8 cellular contexts compared by ENCODE assay signal in genomic region chr12:48787791-48788521, GRCh38. TPM values are rescaled to one million over a fixed set of nuclear protein-coding genes. Genes with fewer than 3 reads are reported as not detected.
DNase-seq lines count a peak whose midpoint lies in the region; ATAC-seq, FAIRE-seq and TF ChIP-seq lines count a peak whose summit lies in the region.

No MANE protein-coding gene starts in this region.

- POLR2A ChIA-PET in A549 (lab: Yijun Ruan, JAX) (no interaction called here), endothelial cell of umbilical vein (lab: Charles Lee) (interaction anchor here (0.5 kb wide), 1 partner anchor 10 kb away, joined by 3 read pairs; no protein-coding TSS in a partner anchor)

- no peak for TF ChIP-seq POLR2A in A549 (IDR thresholded peaks at IDR 0.05; ENCODE audit: low read length)
- TF ChIP-seq POLR2A in endothelial cell of umbilical vein (IDR thresholded peaks at IDR 0.05; ENCODE audit: low read depth, low read length): no peak

- intact Hi-C loops in endothelial cell of umbilical vein (cut with micrococcal nuclease): loop anchor here (1.0 to 2.0 kb wide), 2 partner anchors 8 to 71 kb away; partner anchors contain the start of gene CCNT1

- H3K9ac ChIP-seq in endothelial cell of umbilical vein (replicated peaks; ENCODE audit: extremely low read depth, insufficient read depth, low read length): peak overlapping the region; percentile 70

- H3K27ac ChIP-seq in A549: peak overlapping the region; percentile 97 to 99
- no peak overlapping the region for H3K27ac ChIP-seq in endothelial cell of umbilical vein (ENCODE audit: insufficient read depth, low read depth, low read length)
- H3K27ac ChIP-seq in muscle layer of duodenum (ENCODE audit: low read length): peak overlapping the region; percentile 67

- no peaks in the 10 kb centered on the region for H3K9me1 ChIP-seq in endothelial cell of umbilical vein (replicated peaks; ENCODE audit: control insufficient read depth, extremely low read depth, insufficient read depth, low read length)

- H3K4me1 ChIP-seq in A549: peaks cover 23% of the 10 kb centered on the region
- H3K4me1 ChIP-seq in endothelial cell of umbilical vein (ENCODE audit: control insufficient read depth, extremely low read depth, insufficient read depth, low read length): peaks cover 10% of the 10 kb centered on the region
- peaks cover 3 to 23% of the 10 kb centered on the region in 2 donors for H3K4me1 ChIP-seq in muscle layer of duodenum (ENCODE audit: control insufficient read depth in 1 of 2, insufficient read depth in 2 of 2, low read length in 2 of 2)

- H3K4me2 ChIP-seq in A549 (peak overlapping the region; percentile 93), endothelial cell of umbilical vein (ENCODE audit: insufficient read depth, low read length) (peak overlapping the region; percentile 76)

- no peak for DNase-seq in A549 (ENCODE audit: low read depth in 1 of 2, low spot score in 1 of 2)
- peak; percentile 73 for DNase-seq in MG63
- DNase-seq in endothelial cell of umbilical vein (ENCODE audit: low read depth, low spot score): no peak
- DNase-seq in cerebellum (ENCODE audit: low spot score): no peak
- no peak for DNase-seq in DMS153 (lab: John Stamatoyannopoulos, UW)
- DNase-seq in NCI-H510A treated with DMSO at 0.1 percent for 48 hours (lab: John Stamatoyannopoulos, UW): no peak

- no peak for TF ChIP-seq RAD21 in A549 (conservative IDR thresholded peaks at IDR 0.05 in 1 of 2, IDR thresholded peaks at IDR 0.05 in 1 of 2)

- ATAC-seq in A549: peak; percentile 21 to 52; a peak in 5 of 6 replicates
- no peak for ATAC-seq in GM21737 (IDR thresholded peaks at IDR 0.05; ENCODE audit: unreplicated experiment)

- no peak overlapping the region for H2AFZ ChIP-seq in endothelial cell of umbilical vein (ENCODE audit: low read depth, low read length)

- peaks cover 17% of the 10 kb centered on the region for H3K79me2 ChIP-seq in endothelial cell of umbilical vein (ENCODE audit: control insufficient read depth, insufficient read depth, low read length)

- H3K36me3 ChIP-seq in MG63 (peaks cover 2% of the 10 kb centered on the region; the same call in 1 of the 2 replicates), endothelial cell of umbilical vein (ENCODE audit: control insufficient read depth in 2 of 2, extremely low read depth in 1 of 2, insufficient read depth in 2 of 2, low read length in 2 of 2) (no peaks in the 10 kb centered on the region), muscle layer of duodenum (ENCODE audit: control insufficient read depth in 1 of 2, insufficient read depth in 2 of 2, low read length in 2 of 2) (no peaks in the 10 kb centered on the region)

- WGBS in A549 (ENCODE audit: missing lambda C conversion rate): 33% methylated on average over 9 of the region's 11 CpGs

- H4K20me1 ChIP-seq in endothelial cell of umbilical vein (replicated peaks; ENCODE audit: control insufficient read depth, extremely low read depth, insufficient read depth, low read length): no peaks in the 10 kb centered on the region

- FAIRE-seq in A549 (lab: Jason Lieb, UNC): no peak
- FAIRE-seq in endothelial cell of umbilical vein (lab: Jason Lieb, UNC): peak; percentile 47

- TF ChIP-seq EP300 in A549 (IDR thresholded peaks at IDR 0.05): no peak

- dilution Hi-C loops in endothelial cell of umbilical vein (cut with MboI; ENCODE audit: extremely low pct_ligation_motif_present, low sequenced_read_pairs): no loop called here

- CTCF ChIA-PET in A549 (lab: Yijun Ruan, JAX) (interaction anchor here (1.3 to 2.3 kb wide), 2 partner anchors 8 to 26 kb away, joined by 3 to 6 read pairs; no protein-coding TSS in a partner anchor), endothelial cell of umbilical vein (lab: Charles Lee) (interaction anchor here (3.1 to 16.5 kb wide), 2 partner anchors 26 to 30 kb away, joined by 12 to 606 read pairs; no protein-coding TSS in a partner anchor)

- TF ChIP-seq CTCF in A549 (IDR thresholded peaks at IDR 0.05): no peak
- no peak for TF ChIP-seq CTCF in endothelial cell of umbilical vein (IDR thresholded peaks at IDR 0.05; ENCODE audit: extremely low read depth in 1 of 2, insufficient read depth in 1 of 2, low read depth in 1 of 2, low read length in 2 of 2)

- H3K9me3 ChIP-seq in A549 (no peaks in the 10 kb centered on the region), MG63 (no peaks in the 10 kb centered on the region), endothelial cell of umbilical vein (replicated peaks; ENCODE audit: control insufficient read depth, insufficient read depth, low read length) (no peaks in the 10 kb centered on the region), muscle layer of duodenum (ENCODE audit: control insufficient read depth in 1 of 2, low read length in 2 of 2) (no peaks in the 10 kb centered on the region)

- BruUV-seq in endothelial cell of umbilical vein (replicated peaks; lab: Mats Ljungman, UMichigan): no TSS peak

- H3K4me3 ChIP-seq in A549 (peak overlapping the region; percentile 97), MG63 (peak overlapping the region; percentile 76), endothelial cell of umbilical vein (replicated peaks in 1 of 3; ENCODE audit: insufficient read depth in 1 of 3, low read depth in 1 of 3, low read length in 3 of 3) (peak overlapping the region; percentile 58 to 84 (median 59)), muscle layer of duodenum (ENCODE audit: low read depth in 1 of 2, low read length in 2 of 2) (peak overlapping the region; percentile 78 to 88)

- no peaks in the 10 kb centered on the region for H3K27me3 ChIP-seq in MG63
- H3K27me3 ChIP-seq in endothelial cell of umbilical vein (ENCODE audit: control insufficient read depth in 2 of 2, insufficient read depth in 2 of 2, low read length in 2 of 2): no peaks in the 10 kb centered on the region
- H3K27me3 ChIP-seq in muscle layer of duodenum (ENCODE audit: low read depth, low read length): no peaks in the 10 kb centered on the region

TF ChIP-seq in A549, 52 proteins besides CTCF, POLR2A, EP300 and RAD21 (continues in another document):
- TF ChIP-seq JUNB (IDR thresholded peaks at IDR 0.05) (no peak), RFX5 (IDR thresholded peaks at IDR 0.05) (no peak), TFCP2L1 (CRISPR knock-in tag; IDR thresholded peaks at IDR 0.05) (no peak), HEYL (CRISPR knock-in tag; IDR thresholded peaks at IDR 0.05) (no peak), EHF (CRISPR knock-in tag; IDR thresholded peaks at IDR 0.05) (no peak), RARB (CRISPR knock-in tag; IDR thresholded peaks at IDR 0.05) (no peak), RCOR1 (IDR thresholded peaks at IDR 0.05; ENCODE audit: low read depth, low read length) (no peak), MYC (IDR thresholded peaks at IDR 0.05; ENCODE audit: borderline replicate concordance, low read length) (no peak), CBX8 (IDR thresholded peaks at IDR 0.05) (no peak), ZFP36 (IDR thresholded peaks at IDR 0.05; ENCODE audit: borderline replicate concordance, partially characterized antibody) (no peak)

TF ChIP-seq in endothelial cell of umbilical vein, 7 proteins besides CTCF, POLR2A, EP300 and RAD21 (continues in another document):
- no peak for TF ChIP-seq JUN (IDR thresholded peaks at IDR 0.05; ENCODE audit: borderline replicate concordance, insufficient read depth, insufficient read length, low read depth)
- no peak for TF ChIP-seq MYC (IDR thresholded peaks at IDR 0.05; ENCODE audit: low read depth, low read length)
- no peak for TF ChIP-seq MAX (IDR thresholded peaks at IDR 0.05; ENCODE audit: insufficient read depth, insufficient read length)
- no peak for TF ChIP-seq POLR2AphosphoS5 (IDR thresholded peaks at IDR 0.05; ENCODE audit: insufficient read depth, low read depth, low read length)
- no peak for TF ChIP-seq EZH2 (IDR thresholded peaks at IDR 0.05; ENCODE audit: borderline replicate concordance, low read depth, low read length, severe bottlenecking)

RNA-seq across cellular contexts. Expression of gene ADCY6, which starts 0.9 kb away (rescaled TPM):
- 16.3 and 20.9 TPM in 2 replicates for polyA plus RNA-seq in A549 (2011; rRNA removed)
- polyA plus RNA-seq in A549 (2012; cell fraction: cytosol; rRNA removed): 15.4 and 20.4 TPM in 2 replicates
- 49.3 and 50.2 TPM in 2 replicates for polyA plus RNA-seq in A549 (2012; cell fraction: nucleus; rRNA removed)
- polyA plus RNA-seq in A549 (2017; fragmentation: RNase III; extraction: RNeasy Plus Mini Kit Qiagen cat#74134 plus additional on column Dnase treatment): 18.2 to 20.8 TPM (median 19.8 TPM) in 3 replicates
- polyA minus RNA-seq in A549 (2011; rRNA and poly(A)+ RNA removed): 27.1 and 33.7 TPM in 2 replicates
- 30.4 and 40.0 TPM in 2 replicates for total RNA-seq in MG63 (2014; rRNA removed; shearing (Covaris generic); ENCODE audit: low replicate concordance)
- total RNA-seq in endothelial cell of umbilical vein: 43.3 and 46.2 TPM in 2 replicates
- polyA plus RNA-seq in endothelial cell of umbilical vein: 37.0 and 38.7 TPM in 2 replicates
- 21.6 and 23.9 TPM in 2 replicates for polyA plus RNA-seq in endothelial cell of umbilical vein (2011; cell fraction: cytosol; rRNA removed)
- 130 and 157 TPM in 2 replicates for polyA plus RNA-seq in endothelial cell of umbilical vein (2011; cell fraction: nucleus; rRNA removed)
- 24.1 and 39.1 TPM in 2 replicates for polyA plus RNA-seq in endothelial cell of umbilical vein (2012)
- 68.8 and 77.8 TPM in 2 replicates for polyA minus RNA-seq in endothelial cell of umbilical vein
- 35.4 TPM for polyA minus RNA-seq in endothelial cell of umbilical vein (2011; cell fraction: cytosol; rRNA and poly(A)+ RNA removed)
- polyA minus RNA-seq in endothelial cell of umbilical vein (2011; cell fraction: nucleus; rRNA and poly(A)+ RNA removed): 36.8 and 52.4 TPM in 2 replicates
- total RNA-seq in cerebellum: 47.3 TPM

RNA-seq across cellular contexts. Expression of gene CACNB3, which starts 30.3 kb away (rescaled TPM):
- polyA plus RNA-seq in A549 (2011; rRNA removed): 12.9 and 15.4 TPM in 2 replicates
- polyA plus RNA-seq in A549 (2012; cell fraction: cytosol; rRNA removed): 15.7 and 22.0 TPM in 2 replicates
- polyA plus RNA-seq in A549 (2012; cell fraction: nucleus; rRNA removed): 46.7 and 47.9 TPM in 2 replicates
- polyA plus RNA-seq in A549 (2017; fragmentation: RNase III; extraction: RNeasy Plus Mini Kit Qiagen cat#74134 plus additional on column Dnase treatment): 17.2 to 25.8 TPM (median 23.9 TPM) in 3 replicates
- 20.3 and 25.5 TPM in 2 replicates for polyA minus RNA-seq in A549 (2011; rRNA and poly(A)+ RNA removed)
- total RNA-seq in MG63 (2014; rRNA removed; shearing (Covaris generic); ENCODE audit: low replicate concordance): 13.9 and 19.0 TPM in 2 replicates
- total RNA-seq in endothelial cell of umbilical vein: 61.8 and 64.2 TPM in 2 replicates
- polyA plus RNA-seq in endothelial cell of umbilical vein: 37.4 and 46.1 TPM in 2 replicates
- polyA plus RNA-seq in endothelial cell of umbilical vein (2011; cell fraction: cytosol; rRNA removed): 30.0 and 36.5 TPM in 2 replicates
- 156 and 189 TPM in 2 replicates for polyA plus RNA-seq in endothelial cell of umbilical vein (2011; cell fraction: nucleus; rRNA removed)
- polyA plus RNA-seq in endothelial cell of umbilical vein (2012): 66.0 and 66.8 TPM in 2 replicates
- polyA minus RNA-seq in endothelial cell of umbilical vein: 37.7 and 48.5 TPM in 2 replicates
- polyA minus RNA-seq in endothelial cell of umbilical vein (2011; cell fraction: cytosol; rRNA and poly(A)+ RNA removed): 5.2 TPM
- 32.0 and 33.8 TPM in 2 replicates for polyA minus RNA-seq in endothelial cell of umbilical vein (2011; cell fraction: nucleus; rRNA and poly(A)+ RNA removed)
- total RNA-seq in cerebellum: 28.4 TPM
